In genomic region chr13:46165485-46166220, GRCh38 we compare ENCODE assay signal across 8 cellular contexts. TPM values are rescaled to one million over a fixed set of nuclear protein-coding genes. Genes with fewer than 3 reads are reported as not detected.
DNase-seq lines count a peak whose midpoint lies in the region; TF ChIP-seq lines count a peak whose summit lies in the region.

No MANE protein-coding gene starts in this region.

- peak; percentile 71 for DNase-seq in ELR (ENCODE audit: low read depth)
- DNase-seq in GM20000 (ENCODE audit: low spot score) = peak; percentile 73
- DNase-seq in HT1080 (ENCODE audit: low read depth) = peak; percentile 85
- DNase-seq in brain microvascular endothelial cell = peak; percentile 48
- DNase-seq in BE2C = no peak
- DNase-seq in GM03348 (ENCODE audit: low spot score) = no peak
- no peak for DNase-seq in HEK293T (ENCODE audit: extremely low spot score)
- DNase-seq in NCI-H748 treated with DMSO at 0.1 percent for 48 hours (lab: John Stamatoyannopoulos, UW) = no peak

- no peak for TF ChIP-seq CTCF in GM20000 (IDR thresholded peaks at IDR 0.05; ENCODE audit: extremely low read depth, missing control alignments)
- TF ChIP-seq CTCF in brain microvascular endothelial cell (IDR thresholded peaks at IDR 0.05; ENCODE audit: low read depth, low read length, missing control alignments) = no peak
- no peak for TF ChIP-seq CTCF in BE2C (IDR thresholded peaks at IDR 0.05; ENCODE audit: low read depth, low read length)

- in situ Hi-C loops in brain microvascular endothelial cell (cut with HindIII; ENCODE audit: low pct_ligation_motif_present, low sequenced_read_pairs) = no loop called here

- no peak overlapping the region for H3K4me3 ChIP-seq in brain microvascular endothelial cell (ENCODE audit: low read depth, low read length)
- no peak overlapping the region for H3K4me3 ChIP-seq in BE2C (ENCODE audit: low read depth, low read length)

- H3K9me3 ChIP-seq in BE2C = no peaks in the 10 kb centered on the region

- H3K4me1 ChIP-seq in BE2C = no peaks in the 10 kb centered on the region; the same call in 1 of the 2 replicates

- H3K27me3 ChIP-seq in brain microvascular endothelial cell (replicated peaks) = no peaks in the 10 kb centered on the region
- no peaks in the 10 kb centered on the region for H3K27me3 ChIP-seq in BE2C

- H3K36me3 ChIP-seq in brain microvascular endothelial cell (replicated peaks) (no peaks in the 10 kb centered on the region), BE2C (no peaks in the 10 kb centered on the region)

- no peak overlapping the region for H3K27ac ChIP-seq in brain microvascular endothelial cell

- CTCF ChIA-PET in HEK293T (lab: Yijun Ruan, JAX) = no interaction called here

- POLR2A ChIA-PET in HEK293T (lab: Yijun Ruan, JAX) = no interaction called here

TF ChIP-seq in HEK293T, 16 proteins besides CTCF, POLR2A, EP300 and RAD21:
- TF ChIP-seq LEF1 (IDR thresholded peaks at IDR 0.05; ENCODE audit: borderline replicate concordance) (no peak), FOXM1 (IDR thresholded peaks at IDR 0.05; ENCODE audit: borderline replicate concordance) (no peak), ELF4 (IDR thresholded peaks at IDR 0.05) (no peak), PKNOX1 (IDR thresholded peaks at IDR 0.05) (no peak), NFRKB (IDR thresholded peaks at IDR 0.05) (no peak), FOXK2 (IDR thresholded peaks at IDR 0.05) (no peak), CTBP1 (IDR thresholded peaks at IDR 0.05; ENCODE audit: borderline replicate concordance) (no peak), ARNT (IDR thresholded peaks at IDR 0.05) (no peak), HDGF (IDR thresholded peaks at IDR 0.05; ENCODE audit: borderline replicate concordance) (no peak), FOXA1 (IDR thresholded peaks at IDR 0.05) (no peak), BHLHE40 (IDR thresholded peaks at IDR 0.05; ENCODE audit: borderline replicate concordance) (no peak)

RNA-seq across cellular contexts. Expression of gene LCP1, which starts 16.3 kb away (rescaled TPM):
- 344 and 370 TPM in 2 replicates for total RNA-seq in HT1080 (2014; rRNA removed; shearing (Covaris generic))
- 67.5 and 70.0 TPM in 2 replicates for polyA plus RNA-seq in HT1080 (2015; cell fraction: cytosol; rRNA removed)
- polyA plus RNA-seq in HT1080 (2015; cell fraction: nucleus; rRNA removed) = 196 and 227 TPM in 2 replicates
- 12.7 TPM for polyA plus RNA-seq in BE2C (2012; ENCODE audit: insufficient read depth, insufficient read length, low read depth)

RNA-seq across cellular contexts. Expression of gene LRRC63, which starts 46.1 kb away (rescaled TPM):
- total RNA-seq in HT1080 (2014; rRNA removed; shearing (Covaris generic)) = 0.03 and 0.33 TPM in 2 replicates
- 0.31 TPM in 1 of 2 replicates, not detected in the other for polyA plus RNA-seq in HT1080 (2015; cell fraction: cytosol; rRNA removed)
- 0.08 TPM in 2 replicates for polyA plus RNA-seq in HT1080 (2015; cell fraction: nucleus; rRNA removed)
- 0.65 TPM for polyA plus RNA-seq in BE2C (2012; ENCODE audit: insufficient read depth, insufficient read length, low read depth)

Comparison
In these comparisons a context has a peak if more than half of its experiments do, and no peak if none do; other contexts are left out.
1. DNase-seq: peak in ELR (single experiment), GM20000 (single experiment), HT1080 (single experiment) and brain microvascular endothelial cell (single experiment); none in BE2C (single experiment), GM03348 (single experiment), HEK293T (single experiment) and NCI-H748 treated with DMSO at 0.1 percent for 48 hours (single experiment).